Comparison of ENCODE assay signal across 8 cellular contexts in genomic region chr17:77451271-77451893, GRCh38.
A peak's percentile ranks its signal among the peaks of the same experiment; 100 is the strongest.
DNase-seq lines count a peak whose midpoint lies in the region; ATAC-seq and TF ChIP-seq lines count a peak whose summit lies in the region.

No MANE protein-coding gene starts in this region.

- POLR2A ChIA-PET in activated CD4-positive, alpha-beta T cell treated with anti-CD3 and anti-CD28 coated beads for 36 hours (lab: Charles Lee): interaction anchor here (0.5 to 1.4 kb wide), 6 partner anchors 8 to 507 kb away, joined by 3 to 8 read pairs (median 4); partner anchors contain the start of gene TNRC6C

- H3K4me1 Mint-ChIP-seq in activated CD4-positive, alpha-beta T cell treated with anti-CD3 and anti-CD28 coated beads for 36 hours: peaks cover 46% of the 10 kb centered on the region

- ATAC-seq in GM18502 (IDR thresholded peaks at IDR 0.05; ENCODE audit: poor library complexity, unreplicated experiment) (peak; percentile 44), HG03025 (IDR thresholded peaks at IDR 0.05; ENCODE audit: low FRiP score, unreplicated experiment) (no peak), GM19395 (IDR thresholded peaks at IDR 0.05; ENCODE audit: unreplicated experiment) (no peak)
- ATAC-seq in activated CD4-positive, alpha-beta T cell treated with anti-CD3 and anti-CD28 coated beads for 36 hours: peak; percentile 24

- TF ChIP-seq CTCF in dorsolateral prefrontal cortex (IDR thresholded peaks at IDR 0.05 in 54 of 56, conservative IDR thresholded peaks at IDR 0.05 in 2 of 56; ENCODE audit: low read depth in 1 of 56, partially characterized antibody in 56 of 56): peak in 8 of 56 donors; percentile 0 to 37 (median 10)
- TF ChIP-seq CTCF in liver (IDR thresholded peaks at IDR 0.05; ENCODE audit: low read depth, low read length, missing input control): no peak

- TF ChIP-seq RAD21 in liver (IDR thresholded peaks at IDR 0.05): no peak

- 4% methylated on average over 42 of the region's 42 CpGs for WGBS in liver

- no peaks in the 10 kb centered on the region for H3K9me3 Mint-ChIP-seq in activated CD4-positive, alpha-beta T cell treated with anti-CD3 and anti-CD28 coated beads for 36 hours (ENCODE audit: low read depth)

- H3K36me3 ChIP-seq in liver (ENCODE audit: control insufficient read depth in 4 of 4, insufficient read depth in 3 of 4, low read depth in 1 of 4, low read length in 3 of 4): no peaks in the 10 kb centered on the region

- H3K4me3 Mint-ChIP-seq in activated CD4-positive, alpha-beta T cell treated with anti-CD3 and anti-CD28 coated beads for 36 hours: peak overlapping the region; percentile 96

- H3K4me1 ChIP-seq in liver (ENCODE audit: control insufficient read depth in 4 of 4, insufficient read depth in 4 of 4, low read length in 3 of 4): peaks cover 39 to 64% (median 46%) of the 10 kb centered on the region in 4 donors

- intact Hi-C loops in activated CD4-positive, alpha-beta T cell treated with anti-CD3 and anti-CD28 coated beads for 36 hours (cut with DNase I, micrococcal nuclease): loop anchor here (2.0 to 10.0 kb wide), 5 partner anchors 17 to 1187 kb away; partner anchors contain the start of genes JMJD6 (in 1 of the 2), METTL23 (in 1 of the 2), TMC6 (in 1 of the 2) and UBALD2 (in 1 of the 2)
- intact Hi-C loops in dorsolateral prefrontal cortex (cut with DNase I): loop anchor here in 1 of 2 donors (2.0 kb wide), 1 partner anchor 43 kb away; no protein-coding TSS in a partner anchor

- no peaks in the 10 kb centered on the region for H3K27me3 Mint-ChIP-seq in activated CD4-positive, alpha-beta T cell treated with anti-CD3 and anti-CD28 coated beads for 36 hours

- H3K9me3 ChIP-seq in liver (ENCODE audit: control insufficient read depth in 4 of 4, low read length in 3 of 4): no peaks in the 10 kb centered on the region

- peaks cover 72% of the 10 kb centered on the region for H3K36me3 Mint-ChIP-seq in activated CD4-positive, alpha-beta T cell treated with anti-CD3 and anti-CD28 coated beads for 36 hours (ENCODE audit: low read depth)

- H3K27ac Mint-ChIP-seq in activated CD4-positive, alpha-beta T cell treated with anti-CD3 and anti-CD28 coated beads for 36 hours: peak overlapping the region; percentile 98

- H3K27me3 ChIP-seq in dorsolateral prefrontal cortex: no peaks in the 10 kb centered on the region
- H3K27me3 ChIP-seq in liver (ENCODE audit: control insufficient read depth in 4 of 4, insufficient read depth in 4 of 4, low read length in 3 of 4): no peaks in the 10 kb centered on the region

- CTCF ChIA-PET in activated CD4-positive, alpha-beta T cell treated with anti-CD3 and anti-CD28 coated beads for 36 hours (lab: Charles Lee): interaction anchor here (0.7 to 4.1 kb wide), 10 partner anchors 8 to 60 kb away, joined by 3 to 27 read pairs (median 6); no protein-coding TSS in a partner anchor

- DNase-seq in NCI-H1048 (lab: John Stamatoyannopoulos, UW): peak; percentile 71
- DNase-seq in activated CD4-positive, alpha-beta T cell treated with anti-CD3 and anti-CD28 coated beads for 36 hours: peak; percentile 85
- peak; percentile 69 to 93 (median 88) for DNase-seq in dorsolateral prefrontal cortex
- DNase-seq in stimulated activated CD8-positive, alpha-beta memory T cell treated with anti-CD3 and anti-CD28 coated beads, Interleukin-4, amount 100 ng/mL, for 48 hours: peak; percentile 84

- H3K27ac ChIP-seq in dorsolateral prefrontal cortex (peak overlapping the region; percentile 85 to 99 (median 97)), liver (ENCODE audit: low read depth in 1 of 2, low read length in 2 of 2) (peak overlapping the region; percentile 65 to 77)

- H3K4me3 ChIP-seq in dorsolateral prefrontal cortex (peak overlapping the region; percentile 42 to 87 (median 67)), liver (ENCODE audit: low read depth in 1 of 3, low read length in 3 of 3) (peak overlapping the region in 2 of 3 donors; percentile 53 to 54)

- H3K9ac ChIP-seq in liver (ENCODE audit: low read depth in 1 of 2, low read length in 2 of 2): peak overlapping the region; percentile 58 to 61

TF ChIP-seq in liver, 16 proteins besides CTCF, POLR2A, EP300 and RAD21:
- TF ChIP-seq HNF4A (conservative IDR thresholded peaks at IDR 0.05) (no peak), FOXA1 (IDR thresholded peaks at IDR 0.05) (no peak), TAF1 (conservative IDR thresholded peaks at IDR 0.05) (no peak), REST (IDR thresholded peaks at IDR 0.05) (no peak), JUND (IDR thresholded peaks at IDR 0.05) (no peak), MAX (IDR thresholded peaks at IDR 0.05) (no peak), SP1 (IDR thresholded peaks at IDR 0.05) (no peak), ZBTB33 (IDR thresholded peaks at IDR 0.05) (no peak), HNF4G (IDR thresholded peaks at IDR 0.05) (no peak), FOXA2 (IDR thresholded peaks at IDR 0.05) (no peak), NR2F2 (IDR thresholded peaks at IDR 0.05) (no peak), GABPA (IDR thresholded peaks at IDR 0.05 in 1 of 2, conservative IDR thresholded peaks at IDR 0.05 in 1 of 2) (no peak), RXRA (IDR thresholded peaks at IDR 0.05) (no peak), EGR1 (IDR thresholded peaks at IDR 0.05; ENCODE audit: low read depth in 2 of 2) (no peak), YY1 (IDR thresholded peaks at IDR 0.05) (no peak)
- TF ChIP-seq, protein P1, sequence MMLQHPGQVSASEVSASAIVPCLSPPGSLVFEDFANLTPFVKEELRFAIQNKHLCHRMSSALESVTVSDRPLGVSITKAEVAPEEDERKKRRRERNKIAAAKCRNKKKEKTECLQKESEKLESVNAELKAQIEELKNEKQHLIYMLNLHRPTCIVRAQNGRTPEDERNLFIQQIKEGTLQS (IDR thresholded peaks at IDR 0.05): no peak

Comparison
In these comparisons a context has a peak if more than half of its experiments do, and no peak if none do; other contexts are left out.
1. ATAC-seq: peak in GM18502 (single experiment) and activated CD4-positive, alpha-beta T cell treated with anti-CD3 and anti-CD28 coated beads for 36 hours (single experiment); none in HG03025 (single experiment) and GM19395 (single experiment).
2. Peak in every context shown above with its lines, with median percentiles within 50 percentile points of each other: DNase-seq.